Comparison of ENCODE assay signal across 1 cellular context in the genomic region with DNA sequence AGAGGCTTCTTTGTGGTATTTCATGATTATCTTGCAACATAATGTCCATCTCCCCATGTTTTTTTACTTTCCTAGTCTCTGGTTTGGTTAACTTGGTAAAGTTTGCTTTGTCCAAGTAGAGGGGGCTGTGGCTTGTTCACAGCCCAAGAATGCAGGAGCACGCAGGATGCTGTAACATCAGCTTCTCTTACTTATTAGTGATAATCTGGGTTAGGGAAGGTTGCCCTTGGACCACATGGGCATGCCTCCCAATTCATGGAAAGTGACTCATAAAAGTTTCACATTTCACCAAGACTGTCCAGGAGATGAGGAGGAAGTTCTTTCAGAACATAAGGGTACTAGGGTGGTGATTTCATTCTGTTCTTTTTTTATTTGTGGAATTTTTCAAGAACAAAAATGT.
TF ChIP-seq lines count a peak whose summit lies in the region.

No MANE protein-coding gene starts in this region.

TF ChIP-seq in HepG2, 621 proteins besides CTCF, POLR2A, EP300 and RAD21 (continued from another document):
- TF ChIP-seq, protein P1, sequence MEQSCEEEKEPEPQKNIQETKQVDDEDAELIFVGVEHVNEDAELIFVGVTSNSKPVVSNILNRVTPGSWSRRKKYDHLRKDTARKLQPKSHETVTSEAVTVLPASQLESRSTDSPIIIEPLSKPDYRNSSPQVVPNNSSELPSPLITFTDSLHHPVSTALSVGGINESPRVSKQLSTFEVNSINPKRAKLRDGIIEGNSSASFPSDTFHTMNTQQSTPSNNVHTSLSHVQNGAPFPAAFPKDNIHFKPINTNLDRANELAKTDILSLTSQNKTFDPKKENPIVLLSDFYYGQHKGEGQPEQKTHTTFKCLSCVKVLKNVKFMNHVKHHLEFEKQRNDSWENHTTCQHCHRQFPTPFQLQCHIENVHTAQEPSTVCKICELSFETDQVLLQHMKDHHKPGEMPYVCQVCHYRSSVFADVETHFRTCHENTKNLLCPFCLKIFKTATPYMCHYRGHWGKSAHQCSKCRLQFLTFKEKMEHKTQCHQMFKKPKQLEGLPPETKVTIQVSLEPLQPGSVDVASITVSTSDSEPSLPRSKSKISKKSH (CRISPR knock-in tag; IDR thresholded peaks at IDR 0.05; ENCODE audit: borderline replicate concordance), result no peak
- TF ChIP-seq BRCA1 (CRISPR knock-in tag; IDR thresholded peaks at IDR 0.05), result no peak
- no peak for TF ChIP-seq CEBPG (CRISPR knock-in tag; IDR thresholded peaks at IDR 0.05)
- no peak for TF ChIP-seq ELK4 (CRISPR knock-in tag; IDR thresholded peaks at IDR 0.05; ENCODE audit: borderline replicate concordance)
- no peak for TF ChIP-seq ZMYM3 (CRISPR knock-in tag; IDR thresholded peaks at IDR 0.05)
- TF ChIP-seq ZNF383 (CRISPR knock-in tag; IDR thresholded peaks at IDR 0.05; ENCODE audit: borderline replicate concordance), result no peak
- TF ChIP-seq ZNF691 (CRISPR knock-in tag; IDR thresholded peaks at IDR 0.05; ENCODE audit: borderline replicate concordance, low read depth), result no peak
- TF ChIP-seq, protein P2, sequence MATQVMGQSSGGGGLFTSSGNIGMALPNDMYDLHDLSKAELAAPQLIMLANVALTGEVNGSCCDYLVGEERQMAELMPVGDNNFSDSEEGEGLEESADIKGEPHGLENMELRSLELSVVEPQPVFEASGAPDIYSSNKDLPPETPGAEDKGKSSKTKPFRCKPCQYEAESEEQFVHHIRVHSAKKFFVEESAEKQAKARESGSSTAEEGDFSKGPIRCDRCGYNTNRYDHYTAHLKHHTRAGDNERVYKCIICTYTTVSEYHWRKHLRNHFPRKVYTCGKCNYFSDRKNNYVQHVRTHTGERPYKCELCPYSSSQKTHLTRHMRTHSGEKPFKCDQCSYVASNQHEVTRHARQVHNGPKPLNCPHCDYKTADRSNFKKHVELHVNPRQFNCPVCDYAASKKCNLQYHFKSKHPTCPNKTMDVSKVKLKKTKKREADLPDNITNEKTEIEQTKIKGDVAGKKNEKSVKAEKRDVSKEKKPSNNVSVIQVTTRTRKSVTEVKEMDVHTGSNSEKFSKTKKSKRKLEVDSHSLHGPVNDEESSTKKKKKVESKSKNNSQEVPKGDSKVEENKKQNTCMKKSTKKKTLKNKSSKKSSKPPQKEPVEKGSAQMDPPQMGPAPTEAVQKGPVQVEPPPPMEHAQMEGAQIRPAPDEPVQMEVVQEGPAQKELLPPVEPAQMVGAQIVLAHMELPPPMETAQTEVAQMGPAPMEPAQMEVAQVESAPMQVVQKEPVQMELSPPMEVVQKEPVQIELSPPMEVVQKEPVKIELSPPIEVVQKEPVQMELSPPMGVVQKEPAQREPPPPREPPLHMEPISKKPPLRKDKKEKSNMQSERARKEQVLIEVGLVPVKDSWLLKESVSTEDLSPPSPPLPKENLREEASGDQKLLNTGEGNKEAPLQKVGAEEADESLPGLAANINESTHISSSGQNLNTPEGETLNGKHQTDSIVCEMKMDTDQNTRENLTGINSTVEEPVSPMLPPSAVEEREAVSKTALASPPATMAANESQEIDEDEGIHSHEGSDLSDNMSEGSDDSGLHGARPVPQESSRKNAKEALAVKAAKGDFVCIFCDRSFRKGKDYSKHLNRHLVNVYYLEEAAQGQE (IDR thresholded peaks at IDR 0.05; ENCODE audit: borderline replicate concordance in 1 of 2, low read depth in 1 of 2, low read length in 2 of 2), result no peak
- TF ChIP-seq ZNF253 (CRISPR knock-in tag; IDR thresholded peaks at IDR 0.05; ENCODE audit: borderline replicate concordance), result no peak
- TF ChIP-seq ZBTB44 (CRISPR knock-in tag; IDR thresholded peaks at IDR 0.05), result no peak
- TF ChIP-seq ZNF614 (CRISPR knock-in tag; IDR thresholded peaks at IDR 0.05; ENCODE audit: borderline replicate concordance), result no peak
- TF ChIP-seq, protein P3, sequence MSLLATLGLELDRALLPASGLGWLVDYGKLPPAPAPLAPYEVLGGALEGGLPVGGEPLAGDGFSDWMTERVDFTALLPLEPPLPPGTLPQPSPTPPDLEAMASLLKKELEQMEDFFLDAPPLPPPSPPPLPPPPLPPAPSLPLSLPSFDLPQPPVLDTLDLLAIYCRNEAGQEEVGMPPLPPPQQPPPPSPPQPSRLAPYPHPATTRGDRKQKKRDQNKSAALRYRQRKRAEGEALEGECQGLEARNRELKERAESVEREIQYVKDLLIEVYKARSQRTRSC (CRISPR knock-in tag; IDR thresholded peaks at IDR 0.05; ENCODE audit: low read depth), result no peak
- TF ChIP-seq, protein P4, sequence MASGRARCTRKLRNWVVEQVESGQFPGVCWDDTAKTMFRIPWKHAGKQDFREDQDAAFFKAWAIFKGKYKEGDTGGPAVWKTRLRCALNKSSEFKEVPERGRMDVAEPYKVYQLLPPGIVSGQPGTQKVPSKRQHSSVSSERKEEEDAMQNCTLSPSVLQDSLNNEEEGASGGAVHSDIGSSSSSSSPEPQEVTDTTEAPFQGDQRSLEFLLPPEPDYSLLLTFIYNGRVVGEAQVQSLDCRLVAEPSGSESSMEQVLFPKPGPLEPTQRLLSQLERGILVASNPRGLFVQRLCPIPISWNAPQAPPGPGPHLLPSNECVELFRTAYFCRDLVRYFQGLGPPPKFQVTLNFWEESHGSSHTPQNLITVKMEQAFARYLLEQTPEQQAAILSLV (CRISPR knock-in tag; IDR thresholded peaks at IDR 0.05; ENCODE audit: borderline replicate concordance), result no peak
